In genomic region chr11:46362146-46363030, GRCh38 we compare ENCODE assay signal across 10 cellular contexts. TPM values are rescaled to one million over a fixed set of nuclear protein-coding genes. Genes with fewer than 3 reads are reported as not detected.
A peak's percentile ranks its signal among the peaks of the same experiment; 100 is the strongest.
DNase-seq lines count a peak whose midpoint lies in the region; ATAC-seq and TF ChIP-seq lines count a peak whose summit lies in the region.
"Had no signal": no experiment of that assay in that cellular context is flagged by ENCODE, and none has a peak within 500 bp of the region (broad histone marks: within the 10 kb centered on the region; RNA-seq: fewer than 3 reads in every experiment).

No MANE protein-coding gene starts in this region.

- peak overlapping the region; percentile 31 for H3K27ac Mint-ChIP-seq in T-helper 1 cell treated with Interleukin-12 subunit alpha and Interleukin-12 subunit beta and Interleukin-4 antibody, amounts not matched to agents 30 μg/mL and 1 μg/mL, for 36 hours

- no peaks in the 10 kb centered on the region for H3K9me3 Mint-ChIP-seq in T-helper 1 cell treated with Interleukin-12 subunit alpha and Interleukin-12 subunit beta and Interleukin-4 antibody, amounts not matched to agents 30 μg/mL and 1 μg/mL, for 36 hours

- DNase-seq in T-helper 1 cell (no peak), adrenal gland (no peak), right lobe of liver (no peak), thoracic aorta (ENCODE audit: low spot score) (no peak), NCI-H526 (lab: John Stamatoyannopoulos, UW) (no peak)
- DNase-seq: activated CD4-positive, alpha-beta T cell treated with anti-CD3 and anti-CD28 coated beads, Interleukin-2, amount 50 U/mL, for 4 hours had no signal

- no peak for TF ChIP-seq CTCF in adrenal gland (IDR thresholded peaks at IDR 0.05)
- no peak for TF ChIP-seq CTCF in right lobe of liver (IDR thresholded peaks at IDR 0.05)
- TF ChIP-seq CTCF in thoracic aorta (IDR thresholded peaks at IDR 0.05) = no peak

- H3K4me3 Mint-ChIP-seq in T-helper 1 cell treated with Interleukin-12 subunit alpha and Interleukin-12 subunit beta and Interleukin-4 antibody, amounts not matched to agents 30 μg/mL and 1 μg/mL, for 36 hours = peak overlapping the region; percentile 66

- peak overlapping the region in 1 of 4 donors; percentile 45 for H3K4me3 ChIP-seq in adrenal gland
- H3K4me3 ChIP-seq in right lobe of liver = peak overlapping the region in 1 of 3 donors; percentile 13
- H3K4me3 ChIP-seq in thoracic aorta = peak overlapping the region; percentile 61
- H3K4me3 ChIP-seq: A549 had no signal

- H3K27me3 ChIP-seq in adrenal gland (no peaks in the 10 kb centered on the region), right lobe of liver (no peaks in the 10 kb centered on the region), thoracic aorta (replicated peaks; ENCODE audit: insufficient read depth) (no peaks in the 10 kb centered on the region)

- no peaks in the 10 kb centered on the region for H3K27me3 Mint-ChIP-seq in T-helper 1 cell treated with Interleukin-12 subunit alpha and Interleukin-12 subunit beta and Interleukin-4 antibody, amounts not matched to agents 30 μg/mL and 1 μg/mL, for 36 hours (ENCODE audit: low read depth)

- peaks cover 20 to 37% of the 10 kb centered on the region in 2 donors for H3K4me1 ChIP-seq in adrenal gland (replicated peaks in 1 of 2)
- no peaks in the 10 kb centered on the region for H3K4me1 ChIP-seq in right lobe of liver
- peaks cover 18 to 34% of the 10 kb centered on the region in 2 donors for H3K4me1 ChIP-seq in thoracic aorta (ENCODE audit: control insufficient read depth in 1 of 2, low read depth in 2 of 2)

- ATAC-seq in right lobe of liver (no peak), thoracic aorta (ENCODE audit: insufficient number of reproducible peaks, low FRiP score, low read depth) (no peak), GM18907 (IDR thresholded peaks at IDR 0.05; ENCODE audit: unreplicated experiment) (no peak), HG02938 (IDR thresholded peaks at IDR 0.05; ENCODE audit: unreplicated experiment) (no peak)

- H3K27ac ChIP-seq in adrenal gland (peak overlapping the region in 4 of 5 donors; percentile 72 to 93 (median 83)), right lobe of liver (peak overlapping the region; percentile 26 to 80 (median 69)), thoracic aorta (peak overlapping the region in 1 of 2 donors; percentile 61)

- peaks cover 3% of the 10 kb centered on the region for H3K36me3 Mint-ChIP-seq in T-helper 1 cell treated with Interleukin-12 subunit alpha and Interleukin-12 subunit beta and Interleukin-4 antibody, amounts not matched to agents 30 μg/mL and 1 μg/mL, for 36 hours (ENCODE audit: low read depth)

- peaks cover 30% of the 10 kb centered on the region for H3K4me1 Mint-ChIP-seq in T-helper 1 cell treated with Interleukin-12 subunit alpha and Interleukin-12 subunit beta and Interleukin-4 antibody, amounts not matched to agents 30 μg/mL and 1 μg/mL, for 36 hours (ENCODE audit: low read depth)

- TF ChIP-seq POLR2A in adrenal gland (IDR thresholded peaks at IDR 0.05) (no peak), right lobe of liver (IDR thresholded peaks at IDR 0.05) (no peak)

- intact Hi-C loops in adrenal gland (cut with DNase I) = no loop called here
- intact Hi-C loops in right lobe of liver (cut with DNase I) = no loop called here

- H3K9me3 ChIP-seq in adrenal gland (replicated peaks in 1 of 3) (no peaks in the 10 kb centered on the region), right lobe of liver (no peaks in the 10 kb centered on the region), thoracic aorta (no peaks in the 10 kb centered on the region)
- H3K9me3 ChIP-seq: A549 had no signal

- H3K36me3 ChIP-seq in adrenal gland (replicated peaks in 1 of 2) = no peaks in the 10 kb centered on the region
- H3K36me3 ChIP-seq in right lobe of liver = no peaks in the 10 kb centered on the region
- H3K36me3 ChIP-seq in thoracic aorta = no peaks in the 10 kb centered on the region

- 71 to 77% (median 74%) methylated on average over 9 to 20 of the region's 20 CpGs for WGBS in adrenal gland, 4 donors
- 92% methylated on average over 2 of the region's 20 CpGs for WGBS in right lobe of liver (ENCODE audit: insufficient coverage, low coverage, low lambda C conversion rate, missing lambda C conversion rate)

RNA-seq across cellular contexts. Expression of gene DGKZ, which starts 15.1 kb away (rescaled TPM):
- total RNA-seq in adrenal gland (10 to 100 TPM; 32.6 to 63.4 (median 44.0) TPM), right lobe of liver (10 to 100 TPM; 10.7 to 57.9 (median 16.0) TPM), thoracic aorta (10 to 100 TPM; 40.6 to 68.2 TPM)
- polyA plus RNA-seq in adrenal gland = 100 to 1,000 TPM in 1 of 3 donors, 10 to 100 TPM in 2; 12.4 to 160 (median 57.0) TPM

RNA-seq across cellular contexts. Expression of gene MDK, which starts 19.1 kb away (rescaled TPM):
- 100 to 1,000 TPM in 6 of 8 donors, 10 to 100 TPM in 2; 73.4 to 358 (median 128) TPM for total RNA-seq in adrenal gland
- polyA plus RNA-seq in adrenal gland = 100 to 1,000 TPM in 1 of 3 donors, 10 to 100 TPM in 2; 88.8 to 128 (median 94.0) TPM
- total RNA-seq in right lobe of liver = 1 to 10 TPM in 5 of 6 experiments, under 1 TPM in 1; 0.35 to 6.4 (median 4.2) TPM
- total RNA-seq in thoracic aorta = 10 to 100 TPM; 13.5 to 21.0 TPM

RNA-seq across cellular contexts. Expression of gene CHRM4, which starts 29.2 kb away (rescaled TPM):
- total RNA-seq in adrenal gland = under 1 TPM in 3 of 8 donors, not detected in 5; 0.14 to 0.81 (median 0.51) TPM
- polyA plus RNA-seq in adrenal gland = under 1 TPM in 2 of 3 donors, not detected in 1; 0.32 to 0.38 TPM
- not detected for total RNA-seq in right lobe of liver
- total RNA-seq in thoracic aorta = 1 to 10 TPM in 1 of 2 donors, not detected in 1; 1.8 TPM
